ENCODE assay signal across 14 cellular contexts in genomic region chr5:28523887-28524637, GRCh38.
DNase-seq lines count a peak whose midpoint lies in the region; ATAC-seq and TF ChIP-seq lines count a peak whose summit lies in the region.
"Had no signal": no experiment of that assay in that cellular context is flagged by ENCODE, and none has a peak within 500 bp of the region (broad histone marks: within the 10 kb centered on the region; RNA-seq: fewer than 3 reads in every experiment).

No MANE protein-coding gene starts in this region.

- intact Hi-C loops in dorsolateral prefrontal cortex (cut with DNase I) = no loop called here

- no peaks in the 10 kb centered on the region for H3K9me2 ChIP-seq in SU-DHL-6 (replicated peaks; ENCODE audit: insufficient read depth, low read length)

- no peaks in the 10 kb centered on the region for H3K36me3 ChIP-seq in SU-DHL-6 (ENCODE audit: low read length)

- H3K9ac ChIP-seq in SU-DHL-6 (ENCODE audit: low read length) = no peak overlapping the region

- no peak overlapping the region for H3K4me3 ChIP-seq in SU-DHL-6 (ENCODE audit: insufficient read depth, low read length, poor library complexity, severe bottlenecking)
- H3K4me3 ChIP-seq in dorsolateral prefrontal cortex = no peak overlapping the region

- H4K20me1 ChIP-seq in SU-DHL-6 (ENCODE audit: low read depth, low read length) = no peaks in the 10 kb centered on the region

- peak; percentile 58 for DNase-seq in HS-27A (ENCODE audit: low read depth)
- peak; percentile 94 for DNase-seq in fibroblast of peridontal ligament (ENCODE audit: extremely low read depth)
- peak; percentile 96 for DNase-seq in renal cortical epithelial cell (ENCODE audit: low read depth)
- DNase-seq in dorsolateral prefrontal cortex = no peak
- no peak for DNase-seq in GM20000 (ENCODE audit: low spot score)
- DNase-seq: activated CD4-positive, alpha-beta T cell treated with anti-CD3 and anti-CD28 coated beads for 4 hours; activated gamma-delta T cell; CD4-positive, alpha-beta T cell; HFFc6; hypothalamus; NCI-H2227 treated with DMSO at 0.1 percent for 48 hours had no signal

- H3K79me2 ChIP-seq in SU-DHL-6 (ENCODE audit: insufficient read depth, low read length) = no peaks in the 10 kb centered on the region

- no peak overlapping the region for H3K4me2 ChIP-seq in SU-DHL-6 (ENCODE audit: low read depth, low read length, poor library complexity, severe bottlenecking)

- H3F3A ChIP-seq in SU-DHL-6 (ENCODE audit: insufficient read depth) = no peaks in the 10 kb centered on the region

- no peak overlapping the region for H3K27ac ChIP-seq in SU-DHL-6 (ENCODE audit: low read depth, low read length)
- H3K27ac ChIP-seq in dorsolateral prefrontal cortex = peak overlapping the region in 4 of 59 donors; percentile 7 to 33 (median 20)

- peaks cover 9% of the 10 kb centered on the region; the same call in 1 of the 2 replicates for H3K9me3 ChIP-seq in SU-DHL-6 (ENCODE audit: insufficient read depth, low read length)

- peak overlapping the region; percentile 41 for H2AFZ ChIP-seq in SU-DHL-6 (ENCODE audit: low read depth, low read length, severe bottlenecking)

- H3K27me3 ChIP-seq in SU-DHL-6 (ENCODE audit: low read length) = no peaks in the 10 kb centered on the region
- H3K27me3 ChIP-seq in dorsolateral prefrontal cortex = no peaks in the 10 kb centered on the region

- TF ChIP-seq CTCF in SU-DHL-6 (IDR thresholded peaks at IDR 0.05; ENCODE audit: insufficient read depth, low read length, poor library complexity, severe bottlenecking) (no peak), dorsolateral prefrontal cortex (IDR thresholded peaks at IDR 0.05 in 54 of 56, conservative IDR thresholded peaks at IDR 0.05 in 2 of 56; ENCODE audit: low read depth in 1 of 56, partially characterized antibody in 56 of 56) (no peak), GM20000 (IDR thresholded peaks at IDR 0.05; ENCODE audit: extremely low read depth, missing control alignments) (no peak)

- ATAC-seq in GM21381 (IDR thresholded peaks at IDR 0.05; ENCODE audit: unreplicated experiment) (no peak), GM18867 (IDR thresholded peaks at IDR 0.05; ENCODE audit: unreplicated experiment) (no peak)

Comparison
In these comparisons a context has a peak if more than half of its experiments do, and no peak if none do; other contexts are left out.
1. DNase-seq: peak in HS-27A (single experiment), fibroblast of peridontal ligament (single experiment) and renal cortical epithelial cell (single experiment); none in dorsolateral prefrontal cortex (0 of 10) and GM20000 (single experiment).